ENCODE assay signal across 10 cellular contexts in genomic region chr5:119366537-119366874, GRCh38. TPM values are rescaled to one million over a fixed set of nuclear protein-coding genes. Genes with fewer than 3 reads are reported as not detected.
A peak's percentile ranks its signal among the peaks of the same experiment; 100 is the strongest.
DNase-seq lines count a peak whose midpoint lies in the region; ATAC-seq and TF ChIP-seq lines count a peak whose summit lies in the region.
"Had no signal": no experiment of that assay in that cellular context is flagged by ENCODE, and none has a peak within 500 bp of the region (broad histone marks: within the 10 kb centered on the region; RNA-seq: fewer than 3 reads in every experiment).

No MANE protein-coding gene starts in this region.

- H2BK5ac ChIP-seq in mesenchymal stem cell (ENCODE audit: low read depth, low read length, poor library complexity, severe bottlenecking): no peak overlapping the region

- H3K79me1 ChIP-seq in mesenchymal stem cell (replicated peaks; ENCODE audit: low read length, poor library complexity, severe bottlenecking): peaks cover 17% of the 10 kb centered on the region

- H3K23ac ChIP-seq in mesenchymal stem cell (ENCODE audit: low read length in 2 of 2): no peak overlapping the region

- H4K20me1 ChIP-seq in DND-41 (ENCODE audit: insufficient read depth, low read length) (peaks cover 13% of the 10 kb centered on the region), OCI-LY1 (ENCODE audit: insufficient read depth, low read length) (no peaks in the 10 kb centered on the region)

- H3K4me1 ChIP-seq in DND-41 (ENCODE audit: insufficient read depth, low read length) (peaks cover 21% of the 10 kb centered on the region), OCI-LY1 (ENCODE audit: insufficient read depth, low read length, severe bottlenecking) (peaks cover 41% of the 10 kb centered on the region), mesenchymal stem cell (ENCODE audit: control insufficient read depth, insufficient read depth, low read depth, low read length) (peaks cover 8% of the 10 kb centered on the region), prostate gland (replicated peaks) (no peaks in the 10 kb centered on the region), colonic mucosa (no peaks in the 10 kb centered on the region)

- H3K79me2 ChIP-seq in DND-41 (ENCODE audit: insufficient read depth, low read length) (peaks cover 97% of the 10 kb centered on the region), OCI-LY1 (ENCODE audit: insufficient read depth, low read length) (peaks cover 96% of the 10 kb centered on the region)

- H2BK15ac ChIP-seq in mesenchymal stem cell (ENCODE audit: low read depth, poor library complexity, severe bottlenecking): no peak overlapping the region

- H3K4me3 ChIP-seq in DND-41 (ENCODE audit: low read depth in 1 of 2, low read length in 2 of 2): no peak overlapping the region
- H3K4me3 ChIP-seq in OCI-LY1 (ENCODE audit: low read depth, low read length, poor library complexity, severe bottlenecking): no peak overlapping the region
- no peak overlapping the region for H3K4me3 ChIP-seq in mesenchymal stem cell (ENCODE audit: insufficient read depth in 1 of 2, low read depth in 1 of 2, low read length in 2 of 2)
- no peak overlapping the region for H3K4me3 ChIP-seq in prostate gland
- no peak overlapping the region for H3K4me3 ChIP-seq in colonic mucosa
- H3K4me3 ChIP-seq: dorsolateral prefrontal cortex had no signal

- DNase-seq in DND-41 (no peak), mesenchymal stem cell (no peak), prostate gland (ENCODE audit: low spot score) (no peak), KG1 (lab: John Stamatoyannopoulos, UW) (no peak), superior temporal gyrus (ENCODE audit: extremely low spot score) (no peak), colonic mucosa (no peak)
- DNase-seq: dorsolateral prefrontal cortex; NK-92 treated with Interleukin-12 subunit alpha and Interleukin-12 subunit beta, amount 100 ng/mL, for 24 hours had no signal

- peak overlapping the region; percentile 67 for H4K8ac ChIP-seq in mesenchymal stem cell (ENCODE audit: low read length)

- peak overlapping the region; percentile 83 for H2AK5ac ChIP-seq in mesenchymal stem cell (ENCODE audit: low read length, severe bottlenecking)

- peak overlapping the region in 1 of 2 experiments; percentile 89 for H3K14ac ChIP-seq in mesenchymal stem cell (ENCODE audit: low read length in 2 of 2)

- H2BK120ac ChIP-seq in mesenchymal stem cell (ENCODE audit: low read depth, low read length): no peak overlapping the region

- peak overlapping the region in 1 of 2 experiments; percentile 88 for H3K18ac ChIP-seq in mesenchymal stem cell (ENCODE audit: low read depth in 1 of 2, low read length in 2 of 2)

- H3K27me3 ChIP-seq in DND-41 (ENCODE audit: insufficient read depth, low read length, poor library complexity): no peaks in the 10 kb centered on the region
- no peaks in the 10 kb centered on the region for H3K27me3 ChIP-seq in OCI-LY1 (ENCODE audit: insufficient read depth, low read length)
- H3K27me3 ChIP-seq in mesenchymal stem cell (ENCODE audit: control insufficient read depth in 1 of 2, insufficient read depth in 1 of 2, low read length in 2 of 2): no peaks in the 10 kb centered on the region
- no peaks in the 10 kb centered on the region for H3K27me3 ChIP-seq in prostate gland (replicated peaks; ENCODE audit: insufficient read depth)
- no peaks in the 10 kb centered on the region for H3K27me3 ChIP-seq in colonic mucosa
- H3K27me3 ChIP-seq: dorsolateral prefrontal cortex had no signal

- H3K9ac ChIP-seq in DND-41 (ENCODE audit: low read depth, low read length): no peak overlapping the region
- H3K9ac ChIP-seq in OCI-LY1 (ENCODE audit: low read length): no peak overlapping the region
- no peak overlapping the region for H3K9ac ChIP-seq in mesenchymal stem cell (ENCODE audit: low read length)
- no peak overlapping the region for H3K9ac ChIP-seq in colonic mucosa (ENCODE audit: low read depth in 2 of 2, low read length in 2 of 2)

- TF ChIP-seq CTCF in DND-41 (IDR thresholded peaks at IDR 0.05; ENCODE audit: borderline replicate concordance, extremely low read depth, low read length, poor library complexity, severe bottlenecking): no peak
- TF ChIP-seq CTCF in OCI-LY1 (IDR thresholded peaks at IDR 0.05; ENCODE audit: low read length): no peak
- no peak for TF ChIP-seq CTCF in prostate gland (IDR thresholded peaks at IDR 0.05)
- no peak for TF ChIP-seq CTCF in colonic mucosa (IDR thresholded peaks at IDR 0.05)

- H3K9me3 ChIP-seq in DND-41 (ENCODE audit: insufficient read depth, low read length, severe bottlenecking) (no peaks in the 10 kb centered on the region), OCI-LY1 (ENCODE audit: low read length) (no peaks in the 10 kb centered on the region), mesenchymal stem cell (ENCODE audit: control insufficient read depth, low read length) (no peaks in the 10 kb centered on the region), prostate gland (no peaks in the 10 kb centered on the region), colonic mucosa (no peaks in the 10 kb centered on the region)

- no peak overlapping the region for H2AFZ ChIP-seq in DND-41 (ENCODE audit: low read depth, low read length)
- no peak overlapping the region for H2AFZ ChIP-seq in OCI-LY1 (ENCODE audit: low read length)
- H2AFZ ChIP-seq in mesenchymal stem cell (ENCODE audit: low read depth, low read length): no peak overlapping the region

- H3F3A ChIP-seq in OCI-LY1 (ENCODE audit: insufficient read depth, low read length): no peaks in the 10 kb centered on the region

- H3K4ac ChIP-seq in mesenchymal stem cell (ENCODE audit: low read depth in 1 of 2, low read length in 2 of 2): peak overlapping the region in 1 of 2 experiments; percentile 38

- TF ChIP-seq POLR2A in prostate gland (IDR thresholded peaks at IDR 0.05): no peak

- no peaks in the 10 kb centered on the region for H3K9me2 ChIP-seq in OCI-LY1 (ENCODE audit: low read depth, low read length)

- H3K36me3 ChIP-seq in DND-41 (ENCODE audit: insufficient read depth, low read length): peaks cover 18% of the 10 kb centered on the region
- H3K36me3 ChIP-seq in OCI-LY1 (ENCODE audit: insufficient read depth, low read length): peaks cover 42% of the 10 kb centered on the region
- peaks cover 0 to 5% of the 10 kb centered on the region in 2 experiments for H3K36me3 ChIP-seq in mesenchymal stem cell (ENCODE audit: control insufficient read depth in 1 of 2, insufficient read depth in 2 of 2, low read depth in 1 of 2, low read length in 2 of 2)
- H3K36me3 ChIP-seq in prostate gland: no peaks in the 10 kb centered on the region
- H3K36me3 ChIP-seq in colonic mucosa: no peaks in the 10 kb centered on the region

- H3K4me2 ChIP-seq in DND-41 (ENCODE audit: insufficient read depth, low read length) (no peak overlapping the region), OCI-LY1 (ENCODE audit: low read length) (peak overlapping the region; percentile 15; the same call in 1 of the 2 replicates), mesenchymal stem cell (ENCODE audit: low read length, poor library complexity, severe bottlenecking) (no peak overlapping the region)

- WGBS in mesenchymal stem cell: 97% methylated on average over 2 of the region's 2 CpGs
- WGBS in prostate gland: 55% methylated on average over 2 of the region's 2 CpGs

- no peak overlapping the region for H2BK12ac ChIP-seq in mesenchymal stem cell (ENCODE audit: low read length in 2 of 2)

- peak overlapping the region; percentile 30; the same call in 1 of the 2 replicates for H3K27ac ChIP-seq in DND-41 (ENCODE audit: low read length)
- H3K27ac ChIP-seq in OCI-LY1 (ENCODE audit: low read depth, low read length, poor library complexity, severe bottlenecking): peak overlapping the region; percentile 5
- no peak overlapping the region for H3K27ac ChIP-seq in mesenchymal stem cell (ENCODE audit: low read length, poor library complexity, severe bottlenecking)
- no peak overlapping the region for H3K27ac ChIP-seq in prostate gland
- no peak overlapping the region for H3K27ac ChIP-seq in colonic mucosa
- H3K27ac ChIP-seq: dorsolateral prefrontal cortex had no signal

- intact Hi-C loops in prostate gland (cut with DNase I): no loop called here
- intact Hi-C loops in colonic mucosa (cut with DNase I): no loop called here

- no peak overlapping the region for H4K91ac ChIP-seq in mesenchymal stem cell (ENCODE audit: low read length)

- no peak for ATAC-seq in DND-41 (ENCODE audit: insufficient read depth, low read depth)
- ATAC-seq in GM21381 (IDR thresholded peaks at IDR 0.05; ENCODE audit: unreplicated experiment): peak; percentile 27

RNA-seq across cellular contexts. Expression of gene TNFAIP8, which starts 10.7 kb away (rescaled TPM):
- 14.4 TPM for polyA plus RNA-seq in mesenchymal stem cell (2013, experiment 1 of 2)
- 15.0 TPM for polyA plus RNA-seq in mesenchymal stem cell (2013, experiment 2 of 2)
- total RNA-seq in prostate gland: 10 to 100 TPM; 21.6 to 40.0 TPM
- 10 to 100 TPM; 11.0 to 12.7 TPM for total RNA-seq in colonic mucosa

Comparison
In these comparisons a context has a peak if more than half of its experiments do, and no peak if none do; other contexts are left out.
1. H3K27ac ChIP-seq: peak in DND-41 (single experiment) and OCI-LY1 (single experiment); none in mesenchymal stem cell (single experiment), prostate gland (0 of 2) and colonic mucosa (single experiment).